In the genomic region with DNA sequence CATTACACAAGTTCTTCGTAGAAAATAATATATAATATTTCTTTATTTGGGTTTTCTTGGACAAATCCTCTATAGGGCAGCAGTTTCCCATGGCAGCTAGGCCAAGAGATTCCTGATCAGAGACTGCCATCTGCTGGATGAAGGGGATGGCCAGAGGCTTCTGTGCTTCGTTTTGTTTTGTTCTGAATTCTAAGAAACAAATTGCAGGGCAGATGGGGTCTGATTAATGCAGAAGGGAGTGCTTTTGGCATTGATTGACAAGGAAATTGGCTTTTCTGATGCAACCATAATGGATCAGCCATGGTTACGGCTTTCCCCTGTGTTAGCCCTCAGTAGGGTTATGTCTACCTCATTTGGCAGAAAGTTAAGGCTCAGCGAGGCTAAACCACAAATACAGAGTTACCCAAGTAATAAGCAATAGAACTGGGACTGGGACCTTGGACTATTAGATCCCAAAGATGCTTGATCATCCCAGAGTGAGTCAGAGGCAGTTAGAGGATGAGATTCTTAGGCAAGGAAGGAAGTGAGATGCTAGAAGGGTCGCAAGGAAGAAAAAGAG, we compare ENCODE assay signal across 8 cellular contexts.
DNase-seq lines count a peak whose midpoint lies in the region; ATAC-seq and TF ChIP-seq lines count a peak whose summit lies in the region.

No MANE protein-coding gene starts in this region.

- TF ChIP-seq CTCF in WI38 (IDR thresholded peaks at IDR 0.05; ENCODE audit: low read depth, low read length) (peak; percentile 80), right atrium auricular region (IDR thresholded peaks at IDR 0.05) (peak; percentile 57 to 86), gastrocnemius medialis (IDR thresholded peaks at IDR 0.05 in 4 of 5, conservative IDR thresholded peaks at IDR 0.05 in 1 of 5) (peak; percentile 69 to 89 (median 76))

- peaks cover 0 to 24% of the 10 kb centered on the region in 2 donors for H3K4me1 ChIP-seq in right atrium auricular region
- H3K4me1 ChIP-seq in gastrocnemius medialis = peaks cover 29 to 48% of the 10 kb centered on the region in 2 donors

- peak; percentile 4 for DNase-seq in GDM1 (lab: John Stamatoyannopoulos, UW)
- peak; percentile 32 for DNase-seq in NCI-H146 (lab: John Stamatoyannopoulos, UW)
- DNase-seq in right atrium auricular region (ENCODE audit: low spot score) = no peak
- DNase-seq in gastrocnemius medialis = peak in 1 of 2 donors; percentile 39
- DNase-seq in activated CD4-positive, CD25-positive, alpha-beta regulatory T cell (lab: John Stamatoyannopoulos, UW) = no peak

- no peaks in the 10 kb centered on the region for H3K27me3 ChIP-seq in right atrium auricular region
- H3K27me3 ChIP-seq in gastrocnemius medialis = no peaks in the 10 kb centered on the region

- no peak for TF ChIP-seq POLR2A in gastrocnemius medialis (IDR thresholded peaks at IDR 0.05)

- intact Hi-C loops in gastrocnemius medialis (cut with DNase I; ENCODE audit: low total_unique reads) = loop anchor here (2.0 to 10.0 kb wide), 3 partner anchors 93 to 1258 kb away; no protein-coding TSS in a partner anchor

- ATAC-seq in GM21825 (IDR thresholded peaks at IDR 0.05; ENCODE audit: unreplicated experiment) = peak; percentile 82
- ATAC-seq in gastrocnemius medialis = peak; percentile 55 to 56
- ATAC-seq in GM21786 (IDR thresholded peaks at IDR 0.05; ENCODE audit: unreplicated experiment) = no peak

- no peak overlapping the region for H3K27ac ChIP-seq in right atrium auricular region
- no peak overlapping the region for H3K27ac ChIP-seq in gastrocnemius medialis

- H3K4me3 ChIP-seq in WI38 (ENCODE audit: low read depth, low read length) = no peak overlapping the region
- no peak overlapping the region for H3K4me3 ChIP-seq in right atrium auricular region
- no peak overlapping the region for H3K4me3 ChIP-seq in gastrocnemius medialis

- in situ Hi-C loops in gastrocnemius medialis (cut with MboI; ENCODE audit: low sequenced_read_pairs in 4 of 4) = loop anchor here (5.0 to 10.0 kb wide), 3 partner anchors 54 to 1266 kb away; no protein-coding TSS in a partner anchor

- H3K9me3 ChIP-seq in right atrium auricular region (no peaks in the 10 kb centered on the region), gastrocnemius medialis (no peaks in the 10 kb centered on the region)

- H3K36me3 ChIP-seq in right atrium auricular region = no peaks in the 10 kb centered on the region
- no peaks in the 10 kb centered on the region for H3K36me3 ChIP-seq in gastrocnemius medialis

Comparison
In these comparisons a context has a peak if more than half of its experiments do, and no peak if none do; other contexts are left out.
1. DNase-seq: peak in GDM1 (single experiment) and NCI-H146 (single experiment); none in right atrium auricular region (single experiment) and activated CD4-positive, CD25-positive, alpha-beta regulatory T cell (0 of 4).
2. Peak in every context shown above with its lines, with median percentiles within 50 percentile points of each other: CTCF ChIP-seq.